8 cellular contexts compared by ENCODE assay signal in the genomic region with DNA sequence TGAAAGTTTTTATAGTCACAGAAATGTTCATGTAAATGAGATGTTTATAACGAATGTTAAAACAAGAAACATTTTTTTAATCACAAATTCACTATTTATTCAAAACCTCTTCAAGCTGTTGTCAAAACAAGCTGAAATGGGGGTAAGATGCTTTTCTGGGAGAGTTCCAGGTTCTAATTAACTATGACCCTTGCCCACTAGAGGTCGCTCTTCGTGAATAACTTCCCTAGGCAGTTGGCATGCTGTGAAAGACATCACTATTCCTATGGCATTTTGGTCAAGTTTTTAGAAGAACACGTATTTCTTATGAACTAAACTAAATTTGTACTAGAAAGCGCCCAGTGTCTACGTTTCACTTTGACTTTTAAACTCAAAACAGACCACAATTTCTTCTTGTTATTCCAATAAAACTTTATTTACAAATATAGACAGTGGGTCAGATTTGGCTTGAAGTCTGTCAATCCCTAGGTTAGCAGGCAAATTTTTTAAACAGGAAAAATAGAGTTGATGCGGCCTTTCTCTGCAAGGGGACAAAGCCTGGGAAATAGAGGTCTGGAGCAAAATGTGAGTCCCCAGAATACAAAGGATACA.
A peak's percentile ranks its signal among the peaks of the same experiment; 100 is the strongest.
DNase-seq lines count a peak whose midpoint lies in the region; ATAC-seq, FAIRE-seq and TF ChIP-seq lines count a peak whose summit lies in the region.

No MANE protein-coding gene starts in this region.

- no peaks in the 10 kb centered on the region for H3K36me3 ChIP-seq in Panc1 (ENCODE audit: control insufficient read depth, insufficient read depth, low read length)
- H3K36me3 ChIP-seq in hepatocyte (replicated peaks; ENCODE audit: insufficient read depth, low read depth) = no peaks in the 10 kb centered on the region

- POLR2A ChIA-PET in Panc1 (lab: Charles Lee) = no interaction called here

- H3K27ac ChIP-seq in Panc1 (ENCODE audit: low read length) (no peak overlapping the region), hepatocyte (no peak overlapping the region)

- H3K4me3 ChIP-seq in Panc1 (ENCODE audit: low read depth in 2 of 2, low read length in 2 of 2) (no peak overlapping the region), hepatocyte (no peak overlapping the region)

- in situ Hi-C loops in Panc1 (cut with HindIII; ENCODE audit: low pct_unique_long_range_greater_than_20kb, low sequenced_read_pairs) = no loop called here

- intact Hi-C loops in Panc1 (cut with micrococcal nuclease; ENCODE audit: unreplicated experiment) = loop anchor here (5.0 to 10.0 kb wide), 3 partner anchors 167 to 489 kb away; no protein-coding TSS in a partner anchor
- intact Hi-C loops in left ventricle myocardium superior (cut with micrococcal nuclease) = no loop called here

- DNase-seq in D721Med (ENCODE audit: insufficient read length, low spot score) = no peak
- DNase-seq in Panc1 (ENCODE audit: low read depth, low spot score) = peak; percentile 25
- DNase-seq in activated naive CD4-positive, alpha-beta T cell (lab: John Stamatoyannopoulos, UW) = peak in 3 of 4 experiments; percentile 4 to 29 (median 16)
- peak; percentile 83 for DNase-seq in hepatocyte (ENCODE audit: low spot score)
- peak; percentile 33 to 46 (median 37) for DNase-seq in stimulated activated CD4-positive, alpha-beta T cell treated with anti-CD3 and anti-CD28 coated beads, Interleukin-1b, Interleukin-23, amount 100 ng/mL, for 24 hours (ENCODE audit: low read depth in 4 of 4, low spot score in 1 of 4)
- DNase-seq in left ventricle myocardium superior = no peak

- no peaks in the 10 kb centered on the region for H3K9me2 ChIP-seq in hepatocyte (replicated peaks; ENCODE audit: insufficient read depth)

- 34% methylated on average over 7 of the region's 7 CpGs for WGBS in hepatocyte (ENCODE audit: low lambda C conversion rate, missing lambda C conversion rate)

- no peaks in the 10 kb centered on the region for H4K20me1 ChIP-seq in hepatocyte (ENCODE audit: insufficient read depth, poor library complexity, severe bottlenecking)

- H3K27me3 ChIP-seq in Panc1 (ENCODE audit: control insufficient read depth, insufficient read depth, low read length) (no peaks in the 10 kb centered on the region), hepatocyte (no peaks in the 10 kb centered on the region)

- H3K4me1 ChIP-seq in Panc1 (ENCODE audit: control insufficient read depth, insufficient read depth, low read length) (peaks cover 5% of the 10 kb centered on the region), hepatocyte (ENCODE audit: insufficient read depth) (no peaks in the 10 kb centered on the region)

- CTCF ChIA-PET in Panc1 (lab: Charles Lee) = no interaction called here

- H3K79me2 ChIP-seq in hepatocyte = no peaks in the 10 kb centered on the region

- FAIRE-seq in D721Med (lab: Jason Lieb, UNC) = peak; percentile 29

- BruUV-seq in Panc1 (replicated peaks; lab: Mats Ljungman, UMichigan) = no TSS peak

- H2AFZ ChIP-seq in hepatocyte = no peak overlapping the region

- no peak overlapping the region for H3K4me2 ChIP-seq in hepatocyte

- peak; percentile 74 for TF ChIP-seq CTCF in D721Med (IDR thresholded peaks at IDR 0.05; ENCODE audit: insufficient read depth, missing control alignments)
- TF ChIP-seq CTCF in Panc1 (IDR thresholded peaks at IDR 0.05) = peak; percentile 71
- peak; percentile 62 for TF ChIP-seq CTCF in hepatocyte (IDR thresholded peaks at IDR 0.05; ENCODE audit: poor library complexity)

- ATAC-seq in HG03354 (IDR thresholded peaks at IDR 0.05; ENCODE audit: poor library complexity, severe bottlenecking, unreplicated experiment) = peak; percentile 46
- ATAC-seq in Panc1 = no peak
- no peak for ATAC-seq in GM21390 (IDR thresholded peaks at IDR 0.05; ENCODE audit: unreplicated experiment)
- ATAC-seq in left ventricle myocardium superior = no peak

- H3K9me3 ChIP-seq in Panc1 (ENCODE audit: control insufficient read depth, insufficient read depth, low read depth, low read length) (no peaks in the 10 kb centered on the region; the same call in 1 of the 2 replicates), hepatocyte (ENCODE audit: low read depth) (no peaks in the 10 kb centered on the region)

Comparison
In these comparisons a context has a peak if more than half of its experiments do, and no peak if none do; other contexts are left out.
1. DNase-seq: peak in Panc1 (single experiment), activated naive CD4-positive, alpha-beta T cell (3 of 4), hepatocyte (single experiment) and stimulated activated CD4-positive, alpha-beta T cell treated with anti-CD3 and anti-CD28 coated beads, Interleukin-1b, Interleukin-23, amount 100 ng/mL, for 24 hours (4 of 4); none in D721Med (single experiment) and left ventricle myocardium superior (single experiment).
2. Peak in every context shown above with its lines, with median percentiles within 50 percentile points of each other: CTCF ChIP-seq.